Comparison of ENCODE assay signal across 8 cellular contexts in genomic region chr18:39764848-39765247, GRCh38.
"Had no signal": no experiment of that assay in that cellular context is flagged by ENCODE, and none has a peak within 500 bp of the region (broad histone marks: within the 10 kb centered on the region; RNA-seq: fewer than 3 reads in every experiment).

No MANE protein-coding gene starts in this region.

- H3K27ac Mint-ChIP-seq: GM23338, H9 had no signal

- DNase-seq: H9, HCEC 1CT, IMR-90 had no signal

- H3K4me3 ChIP-seq: GM23338, K562 had no signal

- H3K4me2 ChIP-seq: GM23338 had no signal

- H2AFZ ChIP-seq: GM23338 had no signal

- H3K9me3 Mint-ChIP-seq: GM23338, H9 had no signal

- FAIRE-seq: H1, H54, HTR-8/SVneo, K562 had no signal

- H3K4me3 Mint-ChIP-seq: GM23338, H9 had no signal

- ATAC-seq: GM23338, K562 had no signal
